In the genomic region with DNA sequence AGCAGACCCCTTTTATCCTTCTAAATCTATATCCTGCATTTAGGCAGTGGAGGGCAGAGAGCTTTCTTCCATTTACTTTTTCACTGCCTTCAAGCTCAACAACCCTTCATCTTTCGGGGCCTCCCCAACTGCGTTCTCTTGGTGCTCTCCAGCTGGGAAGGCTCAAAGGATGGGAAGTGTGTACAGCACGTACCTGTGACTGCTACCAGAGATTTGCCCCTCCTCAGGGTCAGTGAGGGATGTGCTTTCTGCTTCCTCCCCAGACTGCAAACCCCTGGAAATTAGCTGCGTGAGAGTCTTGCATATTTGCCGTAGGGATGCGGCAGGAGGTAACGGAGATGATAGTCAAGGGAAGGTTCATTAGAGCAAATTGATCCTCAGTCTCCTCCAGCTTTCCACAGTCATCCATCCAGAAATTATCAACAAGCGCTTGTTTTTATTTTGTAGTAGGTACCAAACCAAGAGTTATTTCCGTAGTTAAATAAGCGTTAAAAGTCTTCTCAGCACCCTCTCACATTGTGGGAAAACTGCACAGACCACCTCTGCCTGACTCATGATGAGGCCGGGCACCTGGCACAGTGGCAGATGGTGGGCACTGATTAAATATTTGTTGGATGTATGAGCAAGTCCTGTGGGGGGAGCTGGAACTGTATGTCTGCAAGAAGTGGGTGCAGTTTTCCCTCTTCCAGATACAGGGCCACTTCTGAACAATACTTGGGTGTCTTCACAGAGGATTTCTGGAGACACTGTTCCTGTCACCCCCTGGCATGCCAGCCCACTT, we compare ENCODE assay signal across 21 cellular contexts. TPM values are rescaled to one million over a fixed set of nuclear protein-coding genes. Genes with fewer than 3 reads are reported as not detected.
DNase-seq lines count a peak whose midpoint lies in the region; ATAC-seq and TF ChIP-seq lines count a peak whose summit lies in the region.
"Had no signal": no experiment of that assay in that cellular context is flagged by ENCODE, and none has a peak within 500 bp of the region (broad histone marks: within the 10 kb centered on the region; RNA-seq: fewer than 3 reads in every experiment).

No MANE protein-coding gene starts in this region.

- H3K18ac ChIP-seq in neuronal stem cell (ENCODE audit: low read length): no peak overlapping the region

- no peaks in the 10 kb centered on the region for H3K9me2 ChIP-seq in Loucy (replicated peaks; ENCODE audit: low read depth, low read length)

- peak overlapping the region; percentile 68 for H3K27ac ChIP-seq in BLaER1
- H3K27ac ChIP-seq in neuronal stem cell (replicated peaks; ENCODE audit: low read length): no peak overlapping the region
- H3K27ac ChIP-seq: brain microvascular endothelial cell, ovary, uterus had no signal

- H3F3A ChIP-seq in Loucy (ENCODE audit: low read depth): peaks cover 8% of the 10 kb centered on the region; the same call in 1 of the 2 replicates

- no peaks in the 10 kb centered on the region for H3K79me1 ChIP-seq in neuronal stem cell (ENCODE audit: low read depth, low read length)

- H3K27me3 ChIP-seq in BLaER1 (no peaks in the 10 kb centered on the region), Loucy (ENCODE audit: insufficient read depth, low read length, poor library complexity, severe bottlenecking) (no peaks in the 10 kb centered on the region), neuronal stem cell (ENCODE audit: control insufficient read depth in 3 of 3, insufficient read depth in 3 of 3, low read depth in 1 of 3, low read length in 3 of 3) (no peaks in the 10 kb centered on the region)
- H3K27me3 ChIP-seq: brain microvascular endothelial cell, dorsolateral prefrontal cortex, esophagus muscularis mucosa, ovary, uterus had no signal

- H3K23ac ChIP-seq in neuronal stem cell (ENCODE audit: low read depth, low read length, poor library complexity): no peak overlapping the region

- H3K4me3 ChIP-seq in BLaER1 (no peak overlapping the region), Loucy (ENCODE audit: low read length, poor library complexity, severe bottlenecking) (peak overlapping the region; percentile 7), neuronal stem cell (ENCODE audit: low read length in 2 of 2) (no peak overlapping the region)
- H3K4me3 ChIP-seq: dorsolateral prefrontal cortex, esophagus muscularis mucosa, ovary, smooth muscle cell, uterus had no signal

- H4K91ac ChIP-seq in neuronal stem cell (ENCODE audit: low read depth, low read length, poor library complexity): no peak overlapping the region

- H2AFZ ChIP-seq in Loucy (ENCODE audit: low read length): no peak overlapping the region
- H2AFZ ChIP-seq in neuronal stem cell (ENCODE audit: low read length): peak overlapping the region; percentile 74

- no peak overlapping the region for H3K14ac ChIP-seq in neuronal stem cell (ENCODE audit: low read length)

- H2BK120ac ChIP-seq in neuronal stem cell (ENCODE audit: low read depth, low read length): no peak overlapping the region

- H2BK5ac ChIP-seq in neuronal stem cell (ENCODE audit: low read length): no peak overlapping the region

- no peak for TF ChIP-seq CTCF in Loucy (conservative IDR thresholded peaks at IDR 0.05; ENCODE audit: low read length)

- H3K36me3 Mint-ChIP-seq in activated T-helper 17 cell treated with anti-CD3 and anti-CD28 coated beads, Interleukin-2, amount 50 U/mL, for 72 hours (ENCODE audit: low read depth): no peaks in the 10 kb centered on the region
- H3K36me3 Mint-ChIP-seq: mesothelial cell of epicardium had no signal

- H3K4me2 ChIP-seq in BLaER1 (peak overlapping the region; percentile 81), Loucy (ENCODE audit: low read depth, low read length, poor library complexity, severe bottlenecking) (peak overlapping the region; percentile 39), neuronal stem cell (ENCODE audit: insufficient read depth, low read length, poor library complexity, severe bottlenecking) (no peak overlapping the region)
- H3K4me2 ChIP-seq: smooth muscle cell had no signal

- no peak overlapping the region for H4K8ac ChIP-seq in neuronal stem cell (ENCODE audit: low read depth, low read length)

- no CpG with 5 or more reads among the region's 11 CpGs for WGBS in neuronal stem cell (ENCODE audit: extremely low coverage in 2 of 2, insufficient read length in 2 of 2, insufficient replicate concordance in 1 of 2), 2 donors

- ATAC-seq in GM18498 (IDR thresholded peaks at IDR 0.05; ENCODE audit: unreplicated experiment) (no peak), HG03196 (IDR thresholded peaks at IDR 0.05; ENCODE audit: unreplicated experiment) (no peak)
- no peak for ATAC-seq in activated T-helper 17 cell treated with anti-CD3 and anti-CD28 coated beads, Interleukin-2, amount 50 U/mL, for 72 hours (replicated peaks)
- ATAC-seq: activated CD4-positive, alpha-beta T cell treated with anti-CD3 and anti-CD28 coated beads for 36 hours had no signal

- DNase-seq in SHP77 treated with DMSO at 0.1 percent for 48 hours (lab: John Stamatoyannopoulos, UW): peak; percentile 62
- no peak for DNase-seq in neuronal stem cell (ENCODE audit: low spot score)
- DNase-seq in T-helper 2 cell: no peak
- DNase-seq: activated CD4-positive, alpha-beta T cell treated with anti-CD3 and anti-CD28 coated beads for 36 hours; activated naive CD4-positive, alpha-beta T cell treated with anti-CD3 and anti-CD28 coated beads for 36 hours; brain microvascular endothelial cell; dorsolateral prefrontal cortex; head of caudate nucleus; ovary; stimulated activated naive CD4-positive, alpha-beta T cell; uterus had no signal

- no peaks in the 10 kb centered on the region for H3K27me3 Mint-ChIP-seq in activated T-helper 17 cell treated with anti-CD3 and anti-CD28 coated beads, Interleukin-2, amount 50 U/mL, for 72 hours
- H3K27me3 Mint-ChIP-seq: activated CD4-positive, alpha-beta T cell treated with anti-CD3 and anti-CD28 coated beads for 36 hours had no signal

- peak overlapping the region; percentile 6 for H2AK5ac ChIP-seq in neuronal stem cell (ENCODE audit: low read depth, low read length)

- H3K9me3 ChIP-seq in BLaER1: no peaks in the 10 kb centered on the region
- H3K9me3 ChIP-seq in Loucy (ENCODE audit: insufficient read depth, low read depth, low read length): no peaks in the 10 kb centered on the region
- no peaks in the 10 kb centered on the region for H3K9me3 ChIP-seq in neuronal stem cell (replicated peaks in 1 of 2; ENCODE audit: control insufficient read depth in 2 of 2, insufficient read depth in 1 of 2, low read depth in 1 of 2, low read length in 2 of 2)
- H3K9me3 ChIP-seq: esophagus muscularis mucosa, ovary, uterus had no signal

- H3K27ac Mint-ChIP-seq in activated T-helper 17 cell treated with anti-CD3 and anti-CD28 coated beads, Interleukin-2, amount 50 U/mL, for 72 hours: no peak overlapping the region
- H3K27ac Mint-ChIP-seq: activated naive CD4-positive, alpha-beta T cell treated with anti-CD3 and anti-CD28 coated beads for 36 hours had no signal

- H3K4me1 ChIP-seq in BLaER1 (peaks cover 69% of the 10 kb centered on the region), Loucy (ENCODE audit: insufficient read depth, low read length, poor library complexity, severe bottlenecking) (peaks cover 62% of the 10 kb centered on the region), neuronal stem cell (ENCODE audit: control insufficient read depth in 2 of 2, insufficient read depth in 1 of 2, low read depth in 1 of 2, low read length in 2 of 2) (peaks cover 10 to 24% of the 10 kb centered on the region in 2 donors)
- H3K4me1 ChIP-seq: uterus had no signal

- H3K4me1 Mint-ChIP-seq in activated T-helper 17 cell treated with anti-CD3 and anti-CD28 coated beads, Interleukin-2, amount 50 U/mL, for 72 hours: peaks cover 13% of the 10 kb centered on the region

- H3K9ac ChIP-seq in BLaER1 (no peak overlapping the region), Loucy (ENCODE audit: low read depth, low read length, poor library complexity, severe bottlenecking) (peak overlapping the region; percentile 44), neuronal stem cell (ENCODE audit: low read depth, low read length, poor library complexity) (no peak overlapping the region)

- H3K4ac ChIP-seq in neuronal stem cell (ENCODE audit: low read length): no peak overlapping the region

- H3K79me2 ChIP-seq in Loucy (ENCODE audit: insufficient read depth, low read length): peaks cover 6% of the 10 kb centered on the region

- no peaks in the 10 kb centered on the region for H4K20me1 ChIP-seq in BLaER1
- no peaks in the 10 kb centered on the region for H4K20me1 ChIP-seq in Loucy (ENCODE audit: insufficient read depth, low read length, poor library complexity, severe bottlenecking)

- H2BK15ac ChIP-seq in neuronal stem cell (ENCODE audit: low read length): no peak overlapping the region

- H3K36me3 ChIP-seq in BLaER1 (no peaks in the 10 kb centered on the region), Loucy (ENCODE audit: insufficient read depth, low read length) (no peaks in the 10 kb centered on the region), neuronal stem cell (replicated peaks in 1 of 2; ENCODE audit: control insufficient read depth in 2 of 2, insufficient read depth in 2 of 2, low read length in 2 of 2) (no peaks in the 10 kb centered on the region)
- H3K36me3 ChIP-seq: brain microvascular endothelial cell, esophagus muscularis mucosa, ovary, uterus had no signal

- no peak overlapping the region for H2BK12ac ChIP-seq in neuronal stem cell (ENCODE audit: low read length)

- no peaks in the 10 kb centered on the region for H3K9me3 Mint-ChIP-seq in activated T-helper 17 cell treated with anti-CD3 and anti-CD28 coated beads, Interleukin-2, amount 50 U/mL, for 72 hours
- H3K9me3 Mint-ChIP-seq: activated naive CD4-positive, alpha-beta T cell treated with anti-CD3 and anti-CD28 coated beads for 36 hours; mesothelial cell of epicardium had no signal

- H3K4me3 Mint-ChIP-seq in activated T-helper 17 cell treated with anti-CD3 and anti-CD28 coated beads, Interleukin-2, amount 50 U/mL, for 72 hours: no peak overlapping the region
- H3K4me3 Mint-ChIP-seq: activated CD4-positive, alpha-beta T cell treated with anti-CD3 and anti-CD28 coated beads for 36 hours; activated naive CD4-positive, alpha-beta T cell treated with anti-CD3 and anti-CD28 coated beads for 36 hours; mesothelial cell of epicardium had no signal

RNA-seq across cellular contexts. Expression of gene REPIN1, which starts 5.4 kb away (rescaled TPM):
- polyA plus RNA-seq in neuronal stem cell (2013, experiment 1 of 2): 84.5 TPM
- 85.1 TPM for polyA plus RNA-seq in neuronal stem cell (2013, experiment 2 of 2)
- total RNA-seq in activated T-helper 17 cell treated with anti-CD3 and anti-CD28 coated beads, Interleukin-2, amount 50 U/mL, for 72 hours: 10 to 100 TPM; 68.1 to 79.6 TPM

RNA-seq across cellular contexts. Expression of gene ZNF775, which starts 16.0 kb away (rescaled TPM):
- 15.9 TPM for polyA plus RNA-seq in neuronal stem cell (2013, experiment 1 of 2)
- 15.7 TPM for polyA plus RNA-seq in neuronal stem cell (2013, experiment 2 of 2)
- total RNA-seq in activated T-helper 17 cell treated with anti-CD3 and anti-CD28 coated beads, Interleukin-2, amount 50 U/mL, for 72 hours: 1 to 10 TPM; 2.5 to 3.2 TPM

RNA-seq across cellular contexts. Expression of gene RARRES2, which starts 21.8 kb away (rescaled TPM):
- 0.99 TPM for polyA plus RNA-seq in neuronal stem cell (2013, experiment 1 of 2)
- polyA plus RNA-seq in neuronal stem cell (2013, experiment 2 of 2): 1.0 TPM
- not detected for total RNA-seq in activated T-helper 17 cell treated with anti-CD3 and anti-CD28 coated beads, Interleukin-2, amount 50 U/mL, for 72 hours
- total RNA-seq: activated CD4-positive, alpha-beta T cell treated with anti-CD3 and anti-CD28 coated beads for 36 hours; activated naive CD4-positive, alpha-beta T cell treated with anti-CD3 and anti-CD28 coated beads for 36 hours had no signal
- polyA plus RNA-seq: keratinocyte had no signal

RNA-seq across cellular contexts. Expression of gene ACTR3C, which starts 39.8 kb away (rescaled TPM):
- polyA plus RNA-seq in neuronal stem cell (2013, experiment 1 of 2): not detected
- not detected for polyA plus RNA-seq in neuronal stem cell (2013, experiment 2 of 2)
- 10 to 100 TPM in 1 of 2 donors, 1 to 10 TPM in 1; 9.4 to 11.1 TPM for total RNA-seq in activated T-helper 17 cell treated with anti-CD3 and anti-CD28 coated beads, Interleukin-2, amount 50 U/mL, for 72 hours
- total RNA-seq: LHCN-M2 had no signal

RNA-seq across cellular contexts. Expression of gene LRRC61, which starts 40.0 kb away (rescaled TPM):
- polyA plus RNA-seq in neuronal stem cell (2013, experiment 1 of 2): 0.81 TPM
- 0.79 TPM for polyA plus RNA-seq in neuronal stem cell (2013, experiment 2 of 2)
- total RNA-seq in activated T-helper 17 cell treated with anti-CD3 and anti-CD28 coated beads, Interleukin-2, amount 50 U/mL, for 72 hours: 10 to 100 TPM; 32.7 to 61.6 TPM
- total RNA-seq: LHCN-M2 had no signal
